ENCODE assay signal across 11 cellular contexts in genomic region chr7:120052884-120053382, GRCh38.
DNase-seq lines count a peak whose midpoint lies in the region; ATAC-seq, FAIRE-seq and TF ChIP-seq lines count a peak whose summit lies in the region.
"Had no signal": no experiment of that assay in that cellular context is flagged by ENCODE, and none has a peak within 500 bp of the region (broad histone marks: within the 10 kb centered on the region; RNA-seq: fewer than 3 reads in every experiment).

No MANE protein-coding gene starts in this region.

- H3K36me3 Mint-ChIP-seq in activated CD8-positive, alpha-beta T cell treated with anti-CD3 and anti-CD28 coated beads for 36 hours (ENCODE audit: low read depth): no peaks in the 10 kb centered on the region

- peaks cover 2% of the 10 kb centered on the region for H3K9me3 Mint-ChIP-seq in activated CD8-positive, alpha-beta T cell treated with anti-CD3 and anti-CD28 coated beads for 36 hours

- H3K4me1 Mint-ChIP-seq in activated CD8-positive, alpha-beta T cell treated with anti-CD3 and anti-CD28 coated beads for 36 hours (ENCODE audit: low read depth): no peaks in the 10 kb centered on the region

- CTCF ChIA-PET in activated CD8-positive, alpha-beta T cell treated with anti-CD3 and anti-CD28 coated beads for 36 hours (lab: Charles Lee): no interaction called here

- TF ChIP-seq CTCF in body of pancreas (IDR thresholded peaks at IDR 0.05) (no peak), kidney (IDR thresholded peaks at IDR 0.05; ENCODE audit: borderline replicate concordance, extremely low read depth, insufficient read depth) (no peak), transverse colon (IDR thresholded peaks at IDR 0.05) (no peak)
- no peak for TF ChIP-seq CTCF in activated CD8-positive, alpha-beta T cell treated with anti-CD3 and anti-CD28 coated beads for 36 hours (IDR thresholded peaks at IDR 0.05)

- ATAC-seq in body of pancreas (peak; percentile 79), HG02981 (IDR thresholded peaks at IDR 0.05; ENCODE audit: unreplicated experiment) (no peak), GM18868 (IDR thresholded peaks at IDR 0.05; ENCODE audit: unreplicated experiment) (no peak)
- no peak for ATAC-seq in activated CD8-positive, alpha-beta T cell treated with anti-CD3 and anti-CD28 coated beads for 36 hours
- ATAC-seq: HCT116 had no signal

- H3K27ac ChIP-seq in body of pancreas (peak overlapping the region in 2 of 4 donors; percentile 22 to 39), kidney (ENCODE audit: low read depth in 2 of 2, low read length in 2 of 2) (peak overlapping the region in 1 of 2 donors; percentile 29), transverse colon (peak overlapping the region in 1 of 4 donors; percentile 2)

- H3K4me3 ChIP-seq in body of pancreas: no peak overlapping the region
- no peak overlapping the region for H3K4me3 ChIP-seq in kidney (ENCODE audit: low read length in 2 of 2)
- no peak overlapping the region for H3K4me3 ChIP-seq in transverse colon

- H3K27ac Mint-ChIP-seq in activated CD8-positive, alpha-beta T cell treated with anti-CD3 and anti-CD28 coated beads for 36 hours: no peak overlapping the region

- 18% methylated on average over 9 of the region's 9 CpGs for WGBS in body of pancreas, 2 donors
- WGBS in transverse colon (ENCODE audit: low coverage in 1 of 2), 2 donors: 51 to 64% methylated on average over 5 to 9 of the region's 9 CpGs

- DNase-seq in HuH-7.5 (ENCODE audit: low spot score) (peak; percentile 22), body of pancreas (peak in 3 of 4 donors; percentile 25 to 52 (median 37)), kidney (peak; percentile 82), transverse colon (peak; percentile 10), iPS-NIHi7 (ENCODE audit: extremely low spot score) (no peak)
- DNase-seq in activated CD8-positive, alpha-beta T cell treated with anti-CD3 and anti-CD28 coated beads for 36 hours: no peak
- DNase-seq: anterior cingulate cortex, NCI-H1930 had no signal

- POLR2A ChIA-PET in activated CD8-positive, alpha-beta T cell treated with anti-CD3 and anti-CD28 coated beads for 36 hours (lab: Charles Lee): no interaction called here

- no peak for FAIRE-seq in kidney (lab: Jason Lieb, UNC)

- H3K4me1 ChIP-seq in body of pancreas: peaks cover 8% of the 10 kb centered on the region
- H3K4me1 ChIP-seq in kidney (ENCODE audit: control insufficient read depth in 1 of 2, insufficient read depth in 1 of 2, low read depth in 1 of 2, low read length in 2 of 2): peaks cover 0 to 2% of the 10 kb centered on the region in 2 donors
- H3K4me1 ChIP-seq in transverse colon: no peaks in the 10 kb centered on the region

- intact Hi-C loops in body of pancreas (cut with DNase I): no loop called here
- intact Hi-C loops in kidney (cut with DNase I): no loop called here
- intact Hi-C loops in transverse colon (cut with DNase I; ENCODE audit: low total_unique reads): no loop called here
- intact Hi-C loops in activated CD8-positive, alpha-beta T cell treated with anti-CD3 and anti-CD28 coated beads for 36 hours (cut with micrococcal nuclease): no loop called here

- H3K36me3 ChIP-seq in body of pancreas (replicated peaks in 1 of 2; ENCODE audit: insufficient read depth in 1 of 2, low read depth in 2 of 2) (no peaks in the 10 kb centered on the region), kidney (ENCODE audit: control insufficient read depth in 1 of 2, insufficient read depth in 2 of 2, low read length in 2 of 2) (no peaks in the 10 kb centered on the region), transverse colon (no peaks in the 10 kb centered on the region)

- no peak for TF ChIP-seq POLR2A in body of pancreas (IDR thresholded peaks at IDR 0.05)
- TF ChIP-seq POLR2A in transverse colon (IDR thresholded peaks at IDR 0.05): no peak

- no peaks in the 10 kb centered on the region for H3K9me3 ChIP-seq in body of pancreas
- H3K9me3 ChIP-seq in kidney (ENCODE audit: control insufficient read depth in 1 of 2, low read length in 2 of 2): no peaks in the 10 kb centered on the region
- H3K9me3 ChIP-seq in transverse colon: no peaks in the 10 kb centered on the region

- no peak for TF ChIP-seq EP300 in transverse colon (IDR thresholded peaks at IDR 0.05; ENCODE audit: low read depth)

- no peaks in the 10 kb centered on the region for H3K27me3 ChIP-seq in body of pancreas
- H3K27me3 ChIP-seq in transverse colon: no peaks in the 10 kb centered on the region

- in situ Hi-C loops in transverse colon (cut with MboI; ENCODE audit: low pct_ligation_motif_present in 1 of 4, low pct_unique_long_range_greater_than_20kb in 1 of 4, low sequenced_read_pairs in 3 of 4): no loop called here

- no peak overlapping the region for H3K4me3 Mint-ChIP-seq in activated CD8-positive, alpha-beta T cell treated with anti-CD3 and anti-CD28 coated beads for 36 hours

- H3K27me3 Mint-ChIP-seq in activated CD8-positive, alpha-beta T cell treated with anti-CD3 and anti-CD28 coated beads for 36 hours: no peaks in the 10 kb centered on the region

- no peak overlapping the region for H3K9ac ChIP-seq in kidney (ENCODE audit: low read length in 2 of 2)

Comparison
In these comparisons a context has a peak if more than half of its experiments do, and no peak if none do; other contexts are left out.
1. DNase-seq: peak in HuH-7.5 (single experiment), body of pancreas (3 of 4), kidney (single experiment) and transverse colon (single experiment); none in iPS-NIHi7 (single experiment) and activated CD8-positive, alpha-beta T cell treated with anti-CD3 and anti-CD28 coated beads for 36 hours (single experiment).